In the genomic region with DNA sequence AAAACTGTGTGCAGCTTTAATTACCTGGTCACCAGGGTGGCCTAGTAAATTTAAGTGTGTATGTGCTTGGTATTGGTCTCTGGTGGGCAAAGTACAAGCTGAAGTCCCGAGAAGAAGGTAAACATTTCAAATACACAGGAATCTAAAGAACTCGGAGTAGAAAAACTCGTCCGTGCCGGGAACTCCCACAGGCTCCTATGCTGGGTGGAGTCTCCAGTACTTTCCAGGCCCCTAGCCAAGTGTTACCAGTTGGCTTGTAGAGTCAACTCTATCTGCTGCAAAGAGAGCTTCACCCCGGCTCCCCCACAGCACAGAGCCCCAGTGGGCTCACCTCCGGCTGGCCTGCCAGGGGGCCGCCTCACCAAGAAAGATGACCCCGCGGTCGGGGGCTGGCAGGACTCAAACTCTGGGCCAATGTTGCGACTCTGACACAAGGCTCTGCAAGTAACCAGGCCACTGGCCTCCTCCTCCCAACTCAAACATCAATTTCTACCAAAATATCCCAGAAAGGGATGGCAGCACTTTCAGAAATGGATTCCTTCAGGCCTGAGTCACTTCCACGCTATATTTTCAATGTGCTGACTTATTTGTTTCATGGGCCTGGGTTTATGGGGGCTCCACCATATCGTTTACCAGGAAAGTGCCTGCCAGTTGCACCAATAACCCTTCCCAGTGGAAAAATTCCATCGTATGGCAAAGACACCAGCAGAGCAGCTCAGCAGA, we compare ENCODE assay signal across 12 cellular contexts.
DNase-seq lines count a peak whose midpoint lies in the region; ATAC-seq, FAIRE-seq and TF ChIP-seq lines count a peak whose summit lies in the region.
"Had no signal": no experiment of that assay in that cellular context is flagged by ENCODE, and none has a peak within 500 bp of the region (broad histone marks: within the 10 kb centered on the region; RNA-seq: fewer than 3 reads in every experiment).

No MANE protein-coding gene starts in this region.

- no peak overlapping the region for H2BK120ac ChIP-seq in neuronal stem cell (ENCODE audit: low read depth, low read length)

- no peaks in the 10 kb centered on the region for H3K9me1 ChIP-seq in endothelial cell of umbilical vein (replicated peaks; ENCODE audit: control insufficient read depth, extremely low read depth, insufficient read depth, low read length)

- peaks cover 0 to 14% of the 10 kb centered on the region in 2 experiments for H3K36me3 ChIP-seq in endothelial cell of umbilical vein (ENCODE audit: control insufficient read depth in 2 of 2, extremely low read depth in 1 of 2, insufficient read depth in 2 of 2, low read length in 2 of 2)
- H3K36me3 ChIP-seq in suprapubic skin = peaks cover 28% of the 10 kb centered on the region
- H3K36me3 ChIP-seq in neuronal stem cell (replicated peaks in 1 of 2; ENCODE audit: control insufficient read depth in 2 of 2, insufficient read depth in 2 of 2, low read length in 2 of 2) = peaks cover 19 to 55% of the 10 kb centered on the region in 2 donors

- H3K9ac ChIP-seq in endothelial cell of umbilical vein (replicated peaks; ENCODE audit: extremely low read depth, insufficient read depth, low read length) = no peak overlapping the region
- no peak overlapping the region for H3K9ac ChIP-seq in neuronal stem cell (ENCODE audit: low read depth, low read length, poor library complexity)

- no peak overlapping the region for H2AFZ ChIP-seq in endothelial cell of umbilical vein (ENCODE audit: low read depth, low read length)
- no peak overlapping the region for H2AFZ ChIP-seq in neuronal stem cell (ENCODE audit: low read length)

- no peak overlapping the region for H3K23ac ChIP-seq in neuronal stem cell (ENCODE audit: low read depth, low read length, poor library complexity)

- no peak overlapping the region for H4K8ac ChIP-seq in neuronal stem cell (ENCODE audit: low read depth, low read length)

- CTCF ChIA-PET in endothelial cell of umbilical vein (lab: Charles Lee) = interaction anchor here (1.2 to 2.5 kb wide), 5 partner anchors 11 to 265 kb away, joined by 3 to 9 read pairs (median 3); no protein-coding TSS in a partner anchor

- BruUV-seq in endothelial cell of umbilical vein (replicated peaks; lab: Mats Ljungman, UMichigan) = no TSS peak

- H3K14ac ChIP-seq in neuronal stem cell (ENCODE audit: low read length) = no peak overlapping the region

- TF ChIP-seq CTCF in endothelial cell of umbilical vein (IDR thresholded peaks at IDR 0.05; ENCODE audit: extremely low read depth in 1 of 2, insufficient read depth in 1 of 2, low read depth in 1 of 2, low read length in 2 of 2) (no peak), suprapubic skin (IDR thresholded peaks at IDR 0.05) (no peak)

- H3K18ac ChIP-seq in neuronal stem cell (ENCODE audit: low read length) = no peak overlapping the region

- dilution Hi-C loops in endothelial cell of umbilical vein (cut with MboI; ENCODE audit: extremely low pct_ligation_motif_present, low sequenced_read_pairs) = no loop called here

- H4K20me1 ChIP-seq in endothelial cell of umbilical vein (replicated peaks; ENCODE audit: control insufficient read depth, extremely low read depth, insufficient read depth, low read length) = peaks cover 3% of the 10 kb centered on the region

- WGBS in suprapubic skin = 34% methylated on average over 8 of the region's 15 CpGs
- whole genome bisulfite sequencing in neuronal stem cell (ENCODE audit: extremely low coverage in 2 of 2, insufficient read length in 2 of 2, insufficient replicate concordance in 1 of 2), 2 donors = no CpG with 5 or more reads among the region's 15 CpGs

- no peak overlapping the region for H4K91ac ChIP-seq in neuronal stem cell (ENCODE audit: low read depth, low read length, poor library complexity)

- no peak overlapping the region for H2BK5ac ChIP-seq in neuronal stem cell (ENCODE audit: low read length)

- no peak for TF ChIP-seq POLR2A in endothelial cell of umbilical vein (IDR thresholded peaks at IDR 0.05; ENCODE audit: low read depth, low read length)
- no peak for TF ChIP-seq POLR2A in suprapubic skin (IDR thresholded peaks at IDR 0.05)

- no peak for ATAC-seq in HG02884 (IDR thresholded peaks at IDR 0.05; ENCODE audit: unreplicated experiment)
- no peak for ATAC-seq in HG03175 (IDR thresholded peaks at IDR 0.05; ENCODE audit: unreplicated experiment)

- H3K4me1 ChIP-seq in endothelial cell of umbilical vein (ENCODE audit: control insufficient read depth, extremely low read depth, insufficient read depth, low read length) = peaks cover 25% of the 10 kb centered on the region
- peaks cover 63% of the 10 kb centered on the region for H3K4me1 ChIP-seq in suprapubic skin
- no peaks in the 10 kb centered on the region for H3K4me1 ChIP-seq in neuronal stem cell (ENCODE audit: control insufficient read depth in 2 of 2, insufficient read depth in 1 of 2, low read depth in 1 of 2, low read length in 2 of 2)

- H3K4me3 ChIP-seq in endothelial cell of umbilical vein (replicated peaks in 1 of 3; ENCODE audit: insufficient read depth in 1 of 3, low read depth in 1 of 3, low read length in 3 of 3) (no peak overlapping the region), suprapubic skin (no peak overlapping the region), neuronal stem cell (ENCODE audit: low read length in 2 of 2) (no peak overlapping the region)
- H3K4me3 ChIP-seq: MG63 had no signal

- POLR2A ChIA-PET in endothelial cell of umbilical vein (lab: Charles Lee) = no interaction called here

- H3K9me3 ChIP-seq in endothelial cell of umbilical vein (replicated peaks; ENCODE audit: control insufficient read depth, insufficient read depth, low read length) = no peaks in the 10 kb centered on the region
- no peaks in the 10 kb centered on the region for H3K9me3 ChIP-seq in suprapubic skin
- H3K9me3 ChIP-seq in neuronal stem cell (replicated peaks in 1 of 2; ENCODE audit: control insufficient read depth in 2 of 2, insufficient read depth in 1 of 2, low read depth in 1 of 2, low read length in 2 of 2) = no peaks in the 10 kb centered on the region
- H3K9me3 ChIP-seq: MG63 had no signal

- no peak overlapping the region for H2BK12ac ChIP-seq in neuronal stem cell (ENCODE audit: low read length)

- H2BK15ac ChIP-seq in neuronal stem cell (ENCODE audit: low read length) = no peak overlapping the region

- no peak overlapping the region for H2AK5ac ChIP-seq in neuronal stem cell (ENCODE audit: low read depth, low read length)

- DNase-seq in endothelial cell of umbilical vein (ENCODE audit: low read depth, low spot score) = peak; percentile 25
- DNase-seq in lung microvascular endothelial cell (ENCODE audit: low read depth in 2 of 2) = peak; percentile 35 to 82
- DNase-seq in suprapubic skin (ENCODE audit: low spot score in 2 of 2) = no peak
- DNase-seq in neuronal stem cell (ENCODE audit: low spot score) = no peak
- DNase-seq in COLO829 (ENCODE audit: low spot score) = no peak
- DNase-seq: activated CD4-positive, alpha-beta T cell treated with anti-CD3 and anti-CD28 coated beads for 48 hours; anterior cingulate cortex; GDM1; MG63 had no signal

- no peaks in the 10 kb centered on the region for H3K27me3 ChIP-seq in endothelial cell of umbilical vein (ENCODE audit: control insufficient read depth in 2 of 2, insufficient read depth in 2 of 2, low read length in 2 of 2)
- no peaks in the 10 kb centered on the region for H3K27me3 ChIP-seq in suprapubic skin
- no peaks in the 10 kb centered on the region for H3K27me3 ChIP-seq in neuronal stem cell (ENCODE audit: control insufficient read depth in 3 of 3, insufficient read depth in 3 of 3, low read depth in 1 of 3, low read length in 3 of 3)
- H3K27me3 ChIP-seq: MG63 had no signal

- peaks cover 40% of the 10 kb centered on the region for H3K79me2 ChIP-seq in endothelial cell of umbilical vein (ENCODE audit: control insufficient read depth, insufficient read depth, low read length)

- peaks cover 4% of the 10 kb centered on the region for H3K79me1 ChIP-seq in neuronal stem cell (ENCODE audit: low read depth, low read length)

- peak; percentile 77 for FAIRE-seq in endothelial cell of umbilical vein (lab: Jason Lieb, UNC)

- intact Hi-C loops in endothelial cell of umbilical vein (cut with micrococcal nuclease) = no loop called here

- H3K4me2 ChIP-seq in endothelial cell of umbilical vein (ENCODE audit: insufficient read depth, low read length) (no peak overlapping the region), neuronal stem cell (ENCODE audit: insufficient read depth, low read length, poor library complexity, severe bottlenecking) (no peak overlapping the region)

- TF ChIP-seq EP300 in Ishikawa (IDR thresholded peaks at IDR 0.05; ENCODE audit: borderline replicate concordance) (no peak), suprapubic skin (IDR thresholded peaks at IDR 0.05) (no peak)

- no peak overlapping the region for H3K27ac ChIP-seq in endothelial cell of umbilical vein (ENCODE audit: insufficient read depth, low read depth, low read length)
- H3K27ac ChIP-seq in suprapubic skin = peak overlapping the region; percentile 65
- no peak overlapping the region for H3K27ac ChIP-seq in neuronal stem cell (replicated peaks; ENCODE audit: low read length)

- TF ChIP-seq RAD21 in Ishikawa (IDR thresholded peaks at IDR 0.05; ENCODE audit: low read depth) = no peak

- H3K4ac ChIP-seq in neuronal stem cell (ENCODE audit: low read length) = no peak overlapping the region

TF ChIP-seq in Ishikawa, 13 proteins besides CTCF, POLR2A, EP300 and RAD21:
- TF ChIP-seq TAF1 (IDR thresholded peaks at IDR 0.05; ENCODE audit: low read depth) (no peak), NFIC (IDR thresholded peaks at IDR 0.05) (0 out of 2 replicates have a peak, but pooled peaks have one; percentile 28)

TF ChIP-seq in endothelial cell of umbilical vein, 7 proteins besides CTCF, POLR2A, EP300 and RAD21:
- TF ChIP-seq, protein P1, sequence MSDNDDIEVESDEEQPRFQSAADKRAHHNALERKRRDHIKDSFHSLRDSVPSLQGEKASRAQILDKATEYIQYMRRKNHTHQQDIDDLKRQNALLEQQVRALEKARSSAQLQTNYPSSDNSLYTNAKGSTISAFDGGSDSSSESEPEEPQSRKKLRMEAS (IDR thresholded peaks at IDR 0.05; ENCODE audit: insufficient read depth, insufficient read length) = no peak
- TF ChIP-seq FOS (IDR thresholded peaks at IDR 0.05; ENCODE audit: borderline replicate concordance, insufficient read depth, low read length) = peak; percentile 29

Comparison
In these comparisons a context has a peak if more than half of its experiments do, and no peak if none do; other contexts are left out.
1. DNase-seq: peak in endothelial cell of umbilical vein (single experiment) and lung microvascular endothelial cell (2 of 2); none in suprapubic skin (0 of 2), neuronal stem cell (single experiment) and COLO829 (single experiment).